ENCODE assay signal across 8 cellular contexts in genomic region chr1:7961199-7962010, GRCh38. TPM values are rescaled to one million over a fixed set of nuclear protein-coding genes. Genes with fewer than 3 reads are reported as not detected.
DNase-seq lines count a peak whose midpoint lies in the region; ATAC-seq, FAIRE-seq and TF ChIP-seq lines count a peak whose summit lies in the region.

TSS of gene PARK7 (plus strand) at chr1:7961711. CDS start at chr1:7962786, 1,075 bp downstream.

- TF ChIP-seq CTCF in GM12874 (IDR thresholded peaks at IDR 0.05; ENCODE audit: insufficient read depth, low read depth, low read length) (peak; percentile 52), pancreas (IDR thresholded peaks at IDR 0.05) (peak in 2 of 4 donors; percentile 22 to 32), tibial artery (IDR thresholded peaks at IDR 0.05) (peak; percentile 43 to 48)

- peak; percentile 57 for FAIRE-seq in pancreas (lab: Jason Lieb, UNC)

- DNase-seq in NCI-H1417 (lab: John Stamatoyannopoulos, UW) (peak; percentile 98 to 99 (median 98)), SW 1271 (lab: John Stamatoyannopoulos, UW) (peak; percentile 87 to 96), Right ventricle myocardium inferior (ENCODE audit: missing footprints) (peak; percentile 100), pancreas (peak; percentile 98 to 100 (median 99)), tibial artery (peak; percentile 99 to 100)
- DNase-seq in activated naive CD8-positive, alpha-beta T cell treated with anti-CD3 and anti-CD28 coated beads, Interleukin-2, amount 50 U/mL, for 16 hours (ENCODE audit: low read depth, low spot score): peak; percentile 99

- 0% methylated on average over 76 to 81 of the region's 81 CpGs for WGBS in pancreas, 2 donors

- H3K27ac ChIP-seq in pancreas: peak within 1 kb of the TSS; percentile 78 to 89 (median 82)
- peak within 1 kb of the TSS; percentile 90 to 94 for H3K27ac ChIP-seq in tibial artery

- intact Hi-C loops in Right ventricle myocardium inferior (cut with DNase I): no loop called here
- intact Hi-C loops in pancreas (cut with DNase I): no loop called here
- intact Hi-C loops in tibial artery (cut with DNase I; ENCODE audit: low total_unique reads): no loop called here

- H3K27me3 ChIP-seq in pancreas (no peaks in the 10 kb centered on the region), tibial artery (no peaks in the 10 kb centered on the region)

- H3K4me3 ChIP-seq in pancreas (peak within 1 kb of the TSS; percentile 62 to 97 (median 70)), tibial artery (peak within 1 kb of the TSS; percentile 78 to 87)

- peak; percentile 93 for ATAC-seq in HG02763 (IDR thresholded peaks at IDR 0.05; ENCODE audit: unreplicated experiment)
- peak; percentile 98 for ATAC-seq in Right ventricle myocardium inferior
- ATAC-seq in pancreas: peak; percentile 96 to 98 (median 97)

- H3K4me1 ChIP-seq in pancreas (peaks cover 5 to 15% (median 6%) of the 10 kb centered on the region in 3 donors), tibial artery (peaks cover 0 to 48% (median 30%) of the 10 kb centered on the region in 4 donors)

- H3K9me3 ChIP-seq in pancreas (no peaks in the 10 kb centered on the region), tibial artery (no peaks in the 10 kb centered on the region)

- H3K36me3 ChIP-seq in pancreas: peaks cover 0 to 28% (median 14%) of the 10 kb centered on the region in 3 donors
- peaks cover 27 to 36% (median 35%) of the 10 kb centered on the region in 3 donors for H3K36me3 ChIP-seq in tibial artery

RNA-seq across cellular contexts. Expression of gene PARK7, which starts in this region (rescaled TPM):
- total RNA-seq in Right ventricle myocardium inferior (372 TPM), pancreas (100 to 1,000 TPM in 5 of 6 donors, 10 to 100 TPM in 1; 99.8 to 143 (median 134) TPM)
- polyA plus RNA-seq in pancreas: 100 to 1,000 TPM; 174 to 176 TPM

Comparison
In these comparisons a context has a peak if more than half of its experiments do, and no peak if none do; other contexts are left out.
1. Peak in every context shown above with its lines: DNase-seq, ATAC-seq, H3K4me3 ChIP-seq and H3K27ac ChIP-seq.